ENCODE assay signal across 13 cellular contexts in the genomic region with DNA sequence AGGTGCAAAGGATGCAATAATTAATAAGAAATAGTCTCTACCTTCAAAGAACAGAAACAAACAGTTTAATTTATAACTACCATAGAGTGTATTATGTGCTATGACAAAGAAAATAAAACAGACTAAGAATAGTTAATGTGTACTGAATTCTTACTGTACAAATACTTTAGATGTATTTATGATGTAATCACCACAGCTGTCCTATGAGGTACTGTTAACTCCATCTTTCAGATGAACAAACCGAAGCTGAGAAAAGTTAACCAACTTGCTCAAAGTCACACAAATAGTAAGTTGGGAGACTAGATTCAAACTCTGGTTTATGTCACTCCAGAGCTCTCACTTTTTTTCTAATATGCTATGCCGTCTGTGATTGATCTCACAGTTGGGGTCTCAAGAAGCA.
A peak's percentile ranks its signal among the peaks of the same experiment; 100 is the strongest.
DNase-seq lines count a peak whose midpoint lies in the region; ATAC-seq, FAIRE-seq and TF ChIP-seq lines count a peak whose summit lies in the region.
"Had no signal": no experiment of that assay in that cellular context is flagged by ENCODE, and none has a peak within 500 bp of the region (broad histone marks: within the 10 kb centered on the region; RNA-seq: fewer than 3 reads in every experiment).

No MANE protein-coding gene starts in this region.

- in situ Hi-C loops in HepG2 (cut with HindIII; ENCODE audit: extremely low pct_ligation_motif_present, low pct_unique_long_range_greater_than_20kb): no loop called here

- no peak overlapping the region for H3K27ac ChIP-seq in HepG2 (ENCODE audit: extremely low read length, insufficient read depth, low read length)
- no peak overlapping the region for H3K27ac ChIP-seq in right lobe of liver
- H3K27ac ChIP-seq in SJCRH30: peak overlapping the region; percentile 28
- no peak overlapping the region for H3K27ac ChIP-seq in suprapubic skin
- H3K27ac ChIP-seq: BLaER1 had no signal

- H3K36me3 ChIP-seq in HepG2 (replicated peaks in 1 of 2; ENCODE audit: control insufficient read depth in 1 of 2, insufficient read depth in 2 of 2, low read length in 2 of 2): no peaks in the 10 kb centered on the region
- no peaks in the 10 kb centered on the region for H3K36me3 ChIP-seq in right lobe of liver
- H3K36me3 ChIP-seq in SJCRH30: no peaks in the 10 kb centered on the region
- H3K36me3 ChIP-seq in suprapubic skin: no peaks in the 10 kb centered on the region
- H3K36me3 ChIP-seq: BLaER1 had no signal

- TF ChIP-seq EP300 in HepG2 (IDR thresholded peaks at IDR 0.05; ENCODE audit: low read depth in 2 of 2, low read length in 2 of 2) (no peak), HepG2 (CRISPR knock-in tag; IDR thresholded peaks at IDR 0.05; ENCODE audit: borderline replicate concordance) (no peak), suprapubic skin (IDR thresholded peaks at IDR 0.05) (no peak)

- no peak overlapping the region for H3K4me3 Mint-ChIP-seq in stimulated activated memory B cell treated with anti-CD40 and anti-IgM and Interleukin-4, amounts not matched to agents 10 μg/mL and 1 μg/mL and 100 μg/mL, for 72 hours
- H3K4me3 Mint-ChIP-seq: CD4-positive, CD25-positive, alpha-beta regulatory T cell; GM23338 had no signal

- H3K27me3 Mint-ChIP-seq in stimulated activated memory B cell treated with anti-CD40 and anti-IgM and Interleukin-4, amounts not matched to agents 10 μg/mL and 1 μg/mL and 100 μg/mL, for 72 hours: no peaks in the 10 kb centered on the region
- H3K27me3 Mint-ChIP-seq: CD4-positive, CD25-positive, alpha-beta regulatory T cell had no signal

- no peak for TF ChIP-seq CTCF in HepG2 (CRISPR knock-in tag; IDR thresholded peaks at IDR 0.05)
- TF ChIP-seq CTCF in right lobe of liver (IDR thresholded peaks at IDR 0.05): no peak
- TF ChIP-seq CTCF in suprapubic skin (IDR thresholded peaks at IDR 0.05): no peak

- CTCF ChIA-PET in HepG2 (lab: Yijun Ruan, JAX; ENCODE audit: low intra/inter-chr PET ratio, low total read pairs): no interaction called here

- no peaks in the 10 kb centered on the region for H3K9me3 ChIP-seq in HepG2 (ENCODE audit: low read length)
- H3K9me3 ChIP-seq in right lobe of liver: no peaks in the 10 kb centered on the region
- peaks cover 8% of the 10 kb centered on the region; the same call in 1 of the 2 replicates for H3K9me3 ChIP-seq in SJCRH30 (replicated peaks)
- H3K9me3 ChIP-seq in suprapubic skin: no peaks in the 10 kb centered on the region

- H3K27me3 ChIP-seq in HepG2 (ENCODE audit: control insufficient read depth in 1 of 2, insufficient read depth in 2 of 2, low read length in 2 of 2) (0 out of 5 replicates have a peak, but pooled peaks cover 0 to 7% of the 10 kb centered on the region in 2 experiments), right lobe of liver (no peaks in the 10 kb centered on the region), SJCRH30 (no peaks in the 10 kb centered on the region), suprapubic skin (no peaks in the 10 kb centered on the region)
- H3K27me3 ChIP-seq: BLaER1 had no signal

- no TSS peak for BruUV-seq in HepG2 (replicated peaks; lab: Mats Ljungman, UMichigan)

- peaks cover 7% of the 10 kb centered on the region for H3K9me3 Mint-ChIP-seq in stimulated activated memory B cell treated with anti-CD40 and anti-IgM and Interleukin-4, amounts not matched to agents 10 μg/mL and 1 μg/mL and 100 μg/mL, for 72 hours

- no peak for TF ChIP-seq RAD21 in HepG2 (CRISPR knock-in tag; IDR thresholded peaks at IDR 0.05)

- no peak for FAIRE-seq in HepG2 (lab: Jason Lieb, UNC)
- FAIRE-seq: GM12878 had no signal

- TF ChIP-seq POLR2A in HepG2 (IDR thresholded peaks at IDR 0.05; ENCODE audit: insufficient read depth in 1 of 2, low read depth in 2 of 2, low read length in 2 of 2) (no peak), right lobe of liver (IDR thresholded peaks at IDR 0.05) (no peak), suprapubic skin (IDR thresholded peaks at IDR 0.05) (no peak)

- no peak overlapping the region for H2AFZ ChIP-seq in HepG2 (ENCODE audit: low read length)
- H2AFZ ChIP-seq: GM23338 had no signal

- H3K36me3 Mint-ChIP-seq in stimulated activated memory B cell treated with anti-CD40 and anti-IgM and Interleukin-4, amounts not matched to agents 10 μg/mL and 1 μg/mL and 100 μg/mL, for 72 hours: no peaks in the 10 kb centered on the region
- H3K36me3 Mint-ChIP-seq: CD4-positive, CD25-positive, alpha-beta regulatory T cell had no signal

- POLR2A ChIA-PET in HepG2 (lab: Yijun Ruan, JAX): interaction anchor here (1.9 kb wide), 1 partner anchor 436 kb away, joined by 4 read pairs; a partner anchor contains a TSS

- H3K4me3 ChIP-seq in HepG2 (replicated peaks in 1 of 3; ENCODE audit: insufficient read depth in 1 of 3, low read depth in 2 of 3, low read length in 3 of 3) (no peak overlapping the region), right lobe of liver (no peak overlapping the region), SJCRH30 (no peak overlapping the region), suprapubic skin (no peak overlapping the region)
- H3K4me3 ChIP-seq: BLaER1, GM12878, GM23338 had no signal

- H4K20me1 ChIP-seq in HepG2 (ENCODE audit: insufficient read depth, low read length): no peaks in the 10 kb centered on the region
- H4K20me1 ChIP-seq: BLaER1 had no signal

- intact Hi-C loops in HepG2 (cut with micrococcal nuclease; ENCODE audit: unreplicated experiment): loop anchor here (10.0 kb wide), 1 partner anchor 435 kb away; a partner anchor contains a TSS
- intact Hi-C loops in right lobe of liver (cut with DNase I): loop anchor here in 1 of 2 donors (5.0 kb wide), 1 partner anchor 67 kb away; no protein-coding TSS in a partner anchor

- H3K9ac ChIP-seq in HepG2 (ENCODE audit: insufficient read depth, low read depth, low read length): no peak overlapping the region
- H3K9ac ChIP-seq: BLaER1 had no signal

- peak overlapping the region; percentile 2 for H3K27ac Mint-ChIP-seq in stimulated activated memory B cell treated with anti-CD40 and anti-IgM and Interleukin-4, amounts not matched to agents 10 μg/mL and 1 μg/mL and 100 μg/mL, for 72 hours
- H3K27ac Mint-ChIP-seq: CD4-positive, CD25-positive, alpha-beta regulatory T cell; GM23338 had no signal

- ATAC-seq in HepG2: no peak
- no peak for ATAC-seq in right lobe of liver
- ATAC-seq in stimulated activated memory B cell treated with anti-CD40 and anti-IgM and Interleukin-4, amounts not matched to agents 10 μg/mL and 1 μg/mL and 100 μg/mL, for 72 hours: no peak
- ATAC-seq: GM12878, GM23338 had no signal

- H3K4me1 ChIP-seq in HepG2 (ENCODE audit: insufficient read depth, low read length) (peaks cover 57% of the 10 kb centered on the region), right lobe of liver (peaks cover 0 to 20% (median 9%) of the 10 kb centered on the region in 4 donors), SJCRH30 (peaks cover 67% of the 10 kb centered on the region), suprapubic skin (no peaks in the 10 kb centered on the region)
- H3K4me1 ChIP-seq: BLaER1 had no signal

- H3K4me2 ChIP-seq in HepG2 (ENCODE audit: low read depth, low read length): no peak overlapping the region
- H3K4me2 ChIP-seq: BLaER1, GM23338 had no signal

- WGBS in HepG2 (ENCODE audit: low lambda C conversion rate): 30% methylated on average over 2 of the region's 2 CpGs
- WGBS in right lobe of liver (ENCODE audit: insufficient coverage, low coverage, low lambda C conversion rate, missing lambda C conversion rate): 88% methylated on average over 2 of the region's 2 CpGs
- 84% methylated on average over 2 of the region's 2 CpGs for WGBS in suprapubic skin

- DNase-seq in HepG2 (ENCODE audit: low spot score) (no peak), right lobe of liver (no peak), SJCRH30 (no peak), suprapubic skin (ENCODE audit: low spot score in 2 of 2) (no peak), islet precursor cell (no peak), AG20443 (ENCODE audit: low spot score) (no peak)
- DNase-seq: CD4-positive, CD25-positive, alpha-beta regulatory T cell; DMS79; H7 had no signal

- H3K79me2 ChIP-seq in HepG2 (ENCODE audit: insufficient read depth, low read length): no peaks in the 10 kb centered on the region

- H3K4me1 Mint-ChIP-seq in stimulated activated memory B cell treated with anti-CD40 and anti-IgM and Interleukin-4, amounts not matched to agents 10 μg/mL and 1 μg/mL and 100 μg/mL, for 72 hours: peaks cover 18% of the 10 kb centered on the region
- H3K4me1 Mint-ChIP-seq: CD4-positive, CD25-positive, alpha-beta regulatory T cell had no signal

TF ChIP-seq in HepG2, 621 proteins besides CTCF, POLR2A, EP300 and RAD21:
- TF ChIP-seq ZNF160 (CRISPR knock-in tag; IDR thresholded peaks at IDR 0.05) (no peak), HNRNPL (IDR thresholded peaks at IDR 0.05; ENCODE audit: low read depth, low read length) (no peak), ZNF34 (CRISPR knock-in tag; IDR thresholded peaks at IDR 0.05; ENCODE audit: borderline replicate concordance) (no peak), ATF7 (IDR thresholded peaks at IDR 0.05) (peak; percentile 33; the same call in 1 of the 2 replicates), ATF7 (CRISPR knock-in tag; IDR thresholded peaks at IDR 0.05) (no peak)
TF ChIP-seq in HepG2: peak in this region for 1.
